ENCODE assay signal across 9 cellular contexts in the genomic region with DNA sequence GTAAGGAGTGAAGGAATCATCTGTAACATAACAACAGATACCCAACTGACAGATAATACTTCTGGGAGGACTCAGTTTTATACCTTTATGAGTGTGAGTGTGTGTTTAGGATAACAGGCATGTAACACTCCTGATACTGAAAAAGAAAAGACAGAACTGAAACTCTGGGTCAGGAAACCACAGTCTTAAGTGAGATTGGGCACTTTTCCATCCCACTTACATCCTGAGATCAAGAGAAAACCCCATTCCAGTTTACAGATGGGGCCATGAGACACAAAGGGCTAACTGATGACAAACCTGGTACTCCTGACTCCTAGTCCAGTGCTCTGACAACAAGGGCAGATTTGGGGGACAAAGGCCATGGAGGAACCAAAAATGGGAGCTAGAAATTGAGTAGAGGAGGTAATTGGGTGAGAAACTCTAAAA. TPM values are rescaled to one million over a fixed set of nuclear protein-coding genes. Genes with fewer than 3 reads are reported as not detected.
DNase-seq lines count a peak whose midpoint lies in the region; ATAC-seq and TF ChIP-seq lines count a peak whose summit lies in the region.
"Had no signal": no experiment of that assay in that cellular context is flagged by ENCODE, and none has a peak within 500 bp of the region (broad histone marks: within the 10 kb centered on the region; RNA-seq: fewer than 3 reads in every experiment).

No MANE protein-coding gene starts in this region.

- no peak overlapping the region for H3K4me3 Mint-ChIP-seq in activated naive CD8-positive, alpha-beta T cell
- no peak overlapping the region for H3K4me3 Mint-ChIP-seq in osteocyte (ENCODE audit: unreplicated experiment)

- no peaks in the 10 kb centered on the region for H3K36me3 Mint-ChIP-seq in activated naive CD8-positive, alpha-beta T cell
- H3K36me3 Mint-ChIP-seq in osteocyte (ENCODE audit: unreplicated experiment) = no peaks in the 10 kb centered on the region

- peak overlapping the region; percentile 4 for H3K27ac Mint-ChIP-seq in activated naive CD8-positive, alpha-beta T cell
- no peak overlapping the region for H3K27ac Mint-ChIP-seq in osteocyte (ENCODE audit: unreplicated experiment)

- no peaks in the 10 kb centered on the region for H3K9me3 Mint-ChIP-seq in activated naive CD8-positive, alpha-beta T cell (ENCODE audit: low read depth)
- peaks cover 10% of the 10 kb centered on the region for H3K9me3 Mint-ChIP-seq in osteocyte (ENCODE audit: unreplicated experiment)

- no peaks in the 10 kb centered on the region for H3K27me3 Mint-ChIP-seq in activated naive CD8-positive, alpha-beta T cell
- peaks cover 28% of the 10 kb centered on the region for H3K27me3 Mint-ChIP-seq in osteocyte (ENCODE audit: unreplicated experiment)

- H3K9me3 ChIP-seq in aorta (ENCODE audit: control insufficient read depth, low read length) = no peaks in the 10 kb centered on the region

- no peak for TF ChIP-seq CTCF in osteocyte (IDR thresholded peaks at IDR 0.05)

- intact Hi-C loops in aorta (cut with DNase I) = loop anchor here (10.0 kb wide), 2 partner anchors 179 to 189 kb away; no protein-coding TSS in a partner anchor

- no peak overlapping the region for H3K27ac ChIP-seq in aorta (ENCODE audit: low read depth in 1 of 2, low read length in 2 of 2)

- ATAC-seq in GM18867 (IDR thresholded peaks at IDR 0.05; ENCODE audit: unreplicated experiment) (peak; percentile 76), GM21423 (IDR thresholded peaks at IDR 0.05; ENCODE audit: unreplicated experiment) (peak; percentile 77), HG03175 (IDR thresholded peaks at IDR 0.05; ENCODE audit: unreplicated experiment) (peak; percentile 78), aorta (ENCODE audit: low FRiP score) (no peak)

- no peak overlapping the region for H3K4me3 ChIP-seq in aorta (ENCODE audit: low read length in 2 of 2)
- H3K4me3 ChIP-seq: MG63 had no signal

- H3K4me1 ChIP-seq in aorta (ENCODE audit: control insufficient read depth in 1 of 2, insufficient read depth in 2 of 2, low read length in 2 of 2) = no peaks in the 10 kb centered on the region

- no peaks in the 10 kb centered on the region for H3K27me3 ChIP-seq in aorta (ENCODE audit: control insufficient read depth in 1 of 2, insufficient read depth in 2 of 2, low read length in 1 of 2)
- H3K27me3 ChIP-seq: MG63 had no signal

- DNase-seq in dermis blood vessel endothelial cell = no peak
- no peak for DNase-seq in osteocyte (ENCODE audit: extremely low spot score, unreplicated experiment)
- no peak for DNase-seq in aorta
- DNase-seq: MG63 had no signal

- peaks cover 29% of the 10 kb centered on the region for H3K4me1 Mint-ChIP-seq in activated naive CD8-positive, alpha-beta T cell (ENCODE audit: low read depth)
- peaks cover 1% of the 10 kb centered on the region for H3K4me1 Mint-ChIP-seq in osteocyte (ENCODE audit: unreplicated experiment)

- no peaks in the 10 kb centered on the region for H3K36me3 ChIP-seq in aorta (ENCODE audit: control insufficient read depth in 1 of 2, insufficient read depth in 2 of 2, low read length in 1 of 2)
- H3K36me3 ChIP-seq: MG63 had no signal

RNA-seq across cellular contexts. Expression of a gene that starts 18.0 kb away (rescaled TPM):
- total RNA-seq in dermis blood vessel endothelial cell (not detected in 2 replicates), osteocyte (not detected in 2 replicates), aorta (not detected)
- polyA plus RNA-seq in aorta = not detected
- total RNA-seq: mucosa of gallbladder had no signal

RNA-seq across cellular contexts. Expression of a gene that starts 31.5 kb away (rescaled TPM):
- total RNA-seq in dermis blood vessel endothelial cell = 12.6 and 22.0 TPM in 2 replicates
- total RNA-seq in osteocyte = 24.7 and 27.5 TPM in 2 replicates
- total RNA-seq in aorta = 10 to 100 TPM; 29.9 to 36.3 TPM
- 1 to 10 TPM; 6.1 to 9.7 TPM for polyA plus RNA-seq in aorta

RNA-seq across cellular contexts. Expression of a gene that starts 34.7 kb away (rescaled TPM):
- 26.4 TPM in 2 replicates for total RNA-seq in dermis blood vessel endothelial cell
- total RNA-seq in osteocyte = 50.2 and 58.9 TPM in 2 replicates
- total RNA-seq in aorta = 10 to 100 TPM; 26.8 to 36.1 TPM
- 10 to 100 TPM; 12.9 to 13.1 TPM for polyA plus RNA-seq in aorta
